Comparison of ENCODE assay signal across 1 cellular context in the genomic region with DNA sequence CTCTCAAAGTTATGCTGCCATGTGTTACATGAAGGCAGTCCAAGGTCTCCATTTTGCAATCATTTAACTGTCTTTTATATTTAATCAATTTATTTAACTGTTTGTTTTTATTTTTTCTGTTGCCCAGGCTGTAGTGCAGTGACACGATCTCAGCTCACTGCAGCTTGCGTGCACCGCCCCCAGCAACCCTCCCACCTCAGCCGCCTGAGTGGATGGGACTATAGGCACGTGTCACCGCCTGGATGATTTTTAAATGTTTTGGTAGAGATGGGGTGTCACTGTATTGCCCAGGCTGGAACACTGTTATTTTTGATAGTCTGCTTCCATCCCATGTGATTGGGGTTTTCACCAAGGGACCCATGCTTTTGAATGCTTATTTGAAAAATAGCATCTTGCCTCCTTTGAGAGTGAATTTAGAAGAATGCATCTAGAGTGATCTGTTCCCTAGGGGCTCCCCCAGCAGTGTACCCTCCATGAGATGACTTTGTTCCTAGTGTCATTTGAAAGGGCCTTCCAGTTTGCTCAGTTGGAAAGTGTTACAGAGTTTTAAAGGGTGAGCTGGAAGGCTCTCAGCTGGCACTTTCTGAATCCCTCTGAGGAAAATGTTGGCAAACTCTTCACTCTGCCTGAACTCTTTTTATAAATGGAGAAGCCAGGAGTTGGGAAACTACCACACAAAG.
TF ChIP-seq lines count a peak whose summit lies in the region.

No MANE protein-coding gene starts in this region.

TF ChIP-seq in GM12878, 131 proteins besides CTCF, POLR2A, EP300 and RAD21:
- TF ChIP-seq, protein P1, sequence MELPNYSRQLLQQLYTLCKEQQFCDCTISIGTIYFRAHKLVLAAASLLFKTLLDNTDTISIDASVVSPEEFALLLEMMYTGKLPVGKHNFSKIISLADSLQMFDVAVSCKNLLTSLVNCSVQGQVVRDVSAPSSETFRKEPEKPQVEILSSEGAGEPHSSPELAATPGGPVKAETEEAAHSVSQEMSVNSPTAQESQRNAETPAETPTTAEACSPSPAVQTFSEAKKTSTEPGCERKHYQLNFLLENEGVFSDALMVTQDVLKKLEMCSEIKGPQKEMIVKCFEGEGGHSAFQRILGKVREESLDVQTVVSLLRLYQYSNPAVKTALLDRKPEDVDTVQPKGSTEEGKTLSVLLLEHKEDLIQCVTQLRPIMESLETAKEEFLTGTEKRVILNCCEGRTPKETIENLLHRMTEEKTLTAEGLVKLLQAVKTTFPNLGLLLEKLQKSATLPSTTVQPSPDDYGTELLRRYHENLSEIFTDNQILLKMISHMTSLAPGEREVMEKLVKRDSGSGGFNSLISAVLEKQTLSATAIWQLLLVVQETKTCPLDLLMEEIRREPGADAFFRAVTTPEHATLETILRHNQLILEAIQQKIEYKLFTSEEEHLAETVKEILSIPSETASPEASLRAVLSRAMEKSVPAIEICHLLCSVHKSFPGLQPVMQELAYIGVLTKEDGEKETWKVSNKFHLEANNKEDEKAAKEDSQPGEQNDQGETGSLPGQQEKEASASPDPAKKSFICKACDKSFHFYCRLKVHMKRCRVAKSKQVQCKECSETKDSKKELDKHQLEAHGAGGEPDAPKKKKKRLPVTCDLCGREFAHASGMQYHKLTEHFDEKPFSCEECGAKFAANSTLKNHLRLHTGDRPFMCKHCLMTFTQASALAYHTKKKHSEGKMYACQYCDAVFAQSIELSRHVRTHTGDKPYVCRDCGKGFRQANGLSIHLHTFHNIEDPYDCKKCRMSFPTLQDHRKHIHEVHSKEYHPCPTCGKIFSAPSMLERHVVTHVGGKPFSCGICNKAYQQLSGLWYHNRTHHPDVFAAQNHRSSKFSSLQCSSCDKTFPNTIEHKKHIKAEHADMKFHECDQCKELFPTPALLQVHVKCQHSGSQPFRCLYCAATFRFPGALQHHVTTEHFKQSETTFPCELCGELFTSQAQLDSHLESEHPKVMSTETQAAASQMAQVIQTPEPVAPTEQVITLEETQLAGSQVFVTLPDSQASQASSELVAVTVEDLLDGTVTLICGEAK (IDR thresholded peaks at IDR 0.05; ENCODE audit: borderline replicate concordance) = no peak
- no peak for TF ChIP-seq ETV6 (conservative IDR thresholded peaks at IDR 0.05 in 1 of 2, IDR thresholded peaks at IDR 0.05 in 1 of 2; ENCODE audit: borderline replicate concordance in 1 of 2, low read depth in 1 of 2)
- TF ChIP-seq MLLT1 (IDR thresholded peaks at IDR 0.05) = peak; percentile 45; the same call in 1 of the 2 replicates
- 0 out of 2 replicates have a peak, but pooled peaks have one; percentile 16 for TF ChIP-seq NFIC (IDR thresholded peaks at IDR 0.05; ENCODE audit: low read depth, low read length)
- TF ChIP-seq SP1 (IDR thresholded peaks at IDR 0.05; ENCODE audit: low read depth, low read length) = no peak
- TF ChIP-seq HDGF (IDR thresholded peaks at IDR 0.05) = no peak
- TF ChIP-seq ZNF24 (IDR thresholded peaks at IDR 0.05) = no peak
- TF ChIP-seq SMARCA5 (IDR thresholded peaks at IDR 0.05) = no peak
- TF ChIP-seq ZNF274 (IDR thresholded peaks at IDR 0.05; ENCODE audit: insufficient read depth, insufficient read length) = no peak
- TF ChIP-seq, protein P2, sequence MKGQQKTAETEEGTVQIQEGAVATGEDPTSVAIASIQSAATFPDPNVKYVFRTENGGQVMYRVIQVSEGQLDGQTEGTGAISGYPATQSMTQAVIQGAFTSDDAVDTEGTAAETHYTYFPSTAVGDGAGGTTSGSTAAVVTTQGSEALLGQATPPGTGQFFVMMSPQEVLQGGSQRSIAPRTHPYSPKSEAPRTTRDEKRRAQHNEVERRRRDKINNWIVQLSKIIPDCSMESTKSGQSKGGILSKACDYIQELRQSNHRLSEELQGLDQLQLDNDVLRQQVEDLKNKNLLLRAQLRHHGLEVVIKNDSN (IDR thresholded peaks at IDR 0.05; ENCODE audit: borderline replicate concordance, extremely low read length, insufficient read depth, low read depth, low read length) = no peak
